10 cellular contexts compared by ENCODE assay signal in genomic region chr4:98639523-98639922, GRCh38. TPM values are rescaled to one million over a fixed set of nuclear protein-coding genes. Genes with fewer than 3 reads are reported as not detected.
DNase-seq lines count a peak whose midpoint lies in the region; ATAC-seq and TF ChIP-seq lines count a peak whose summit lies in the region.
"Had no signal": no experiment of that assay in that cellular context is flagged by ENCODE, and none has a peak within 500 bp of the region (broad histone marks: within the 10 kb centered on the region; RNA-seq: fewer than 3 reads in every experiment).

No MANE protein-coding gene starts in this region.

- peaks cover 45% of the 10 kb centered on the region for H3K4me1 Mint-ChIP-seq in activated CD4-positive, alpha-beta T cell treated with anti-CD3 and anti-CD28 coated beads, Interleukin-2, amount 10 ng/mL, durations not matched to agents 7 days and 5 days
- H3K4me1 Mint-ChIP-seq in activated B cell treated with CpG ODN at 0.5 μM for 24 hours: peaks cover 6% of the 10 kb centered on the region

- DNase-seq in activated CD4-positive, alpha-beta T cell treated with anti-CD3 and anti-CD28 coated beads, Interleukin-2, amount 10 ng/mL, durations not matched to agents 7 days and 5 days: peak; percentile 20
- no peak for DNase-seq in activated CD4-positive, alpha-beta T cell treated with anti-CD3 and anti-CD28 coated beads for 1 hour
- no peak for DNase-seq in activated B cell treated with CpG ODN at 0.5 μM for 24 hours
- no peak for DNase-seq in smooth muscle cell (lab: John Stamatoyannopoulos, UW; ENCODE audit: unreplicated experiment)
- DNase-seq in NOMO-1 treated with dmso at 0.1 percent for 144 hours (lab: John Stamatoyannopoulos, UW; ENCODE audit: unreplicated experiment): no peak
- DNase-seq in WERI-Rb-1: no peak
- DNase-seq in NCI-H345 (lab: John Stamatoyannopoulos, UW): no peak
- DNase-seq: activated CD4-positive, alpha-beta T cell treated with anti-CD3 and anti-CD28 coated beads, Interleukin-2, amount 50 U/mL, for 48 hours had no signal

- H3K27ac ChIP-seq in smooth muscle cell (ENCODE audit: low read depth): peak overlapping the region; percentile 22
- H3K27ac ChIP-seq in WERI-Rb-1: no peak overlapping the region
- H3K27ac ChIP-seq: A549 had no signal

- no peaks in the 10 kb centered on the region for H3K27me3 Mint-ChIP-seq in activated CD4-positive, alpha-beta T cell treated with anti-CD3 and anti-CD28 coated beads, Interleukin-2, amount 10 ng/mL, durations not matched to agents 7 days and 5 days
- H3K27me3 Mint-ChIP-seq in activated B cell treated with CpG ODN at 0.5 μM for 24 hours: no peaks in the 10 kb centered on the region

- H3K4me1 ChIP-seq in smooth muscle cell (ENCODE audit: low read depth): peaks cover 19% of the 10 kb centered on the region

- H3K79me2 ChIP-seq in smooth muscle cell (ENCODE audit: low read depth): peaks cover 99% of the 10 kb centered on the region

- peak overlapping the region; percentile 72 for H3K4me3 Mint-ChIP-seq in activated CD4-positive, alpha-beta T cell treated with anti-CD3 and anti-CD28 coated beads, Interleukin-2, amount 10 ng/mL, durations not matched to agents 7 days and 5 days
- peak overlapping the region; percentile 36 for H3K4me3 Mint-ChIP-seq in activated B cell treated with CpG ODN at 0.5 μM for 24 hours

- CTCF ChIA-PET in activated CD4-positive, alpha-beta T cell treated with anti-CD3 and anti-CD28 coated beads, Interleukin-2, amount 10 ng/mL, durations not matched to agents 7 days and 5 days (lab: Charles Lee): interaction anchor here (0.6 to 1.2 kb wide), 5 partner anchors 8 to 416 kb away, joined by 3 to 5 read pairs (median 4); no protein-coding TSS in a partner anchor
- CTCF ChIA-PET in activated B cell treated with CpG ODN at 0.5 μM for 24 hours (lab: Charles Lee): no interaction called here

- peak overlapping the region; percentile 49 for H3K4me2 ChIP-seq in smooth muscle cell
- H3K4me2 ChIP-seq: A549 had no signal

- peak overlapping the region; percentile 90 for H3K27ac Mint-ChIP-seq in activated CD4-positive, alpha-beta T cell treated with anti-CD3 and anti-CD28 coated beads, Interleukin-2, amount 10 ng/mL, durations not matched to agents 7 days and 5 days
- H3K27ac Mint-ChIP-seq in activated B cell treated with CpG ODN at 0.5 μM for 24 hours: no peak overlapping the region

- H4K20me1 ChIP-seq in smooth muscle cell (ENCODE audit: low read depth): peaks cover 14% of the 10 kb centered on the region

- POLR2A ChIA-PET in activated CD4-positive, alpha-beta T cell treated with anti-CD3 and anti-CD28 coated beads, Interleukin-2, amount 10 ng/mL, durations not matched to agents 7 days and 5 days (lab: Charles Lee): no interaction called here
- POLR2A ChIA-PET in activated B cell treated with CpG ODN at 0.5 μM for 24 hours (lab: Charles Lee): interaction anchor here (0.6 to 1.0 kb wide), 3 partner anchors 278 to 743 kb away, joined by 3 to 4 read pairs (median 4); no protein-coding TSS in a partner anchor

- peaks cover 13% of the 10 kb centered on the region for H3K36me3 Mint-ChIP-seq in activated CD4-positive, alpha-beta T cell treated with anti-CD3 and anti-CD28 coated beads, Interleukin-2, amount 10 ng/mL, durations not matched to agents 7 days and 5 days (ENCODE audit: low read depth)
- H3K36me3 Mint-ChIP-seq in activated B cell treated with CpG ODN at 0.5 μM for 24 hours (ENCODE audit: low read depth): no peaks in the 10 kb centered on the region

- TF ChIP-seq CTCF in activated B cell treated with CpG ODN at 0.5 μM for 24 hours (IDR thresholded peaks at IDR 0.05): no peak
- TF ChIP-seq CTCF in smooth muscle cell (IDR thresholded peaks at IDR 0.05; ENCODE audit: borderline replicate concordance, insufficient read depth, poor library complexity, severe bottlenecking): no peak
- TF ChIP-seq CTCF in WERI-Rb-1 (IDR thresholded peaks at IDR 0.05; ENCODE audit: low read depth, low read length): no peak

- peaks cover 5% of the 10 kb centered on the region for H3F3A ChIP-seq in smooth muscle cell (ENCODE audit: low read depth)

- H3K9me3 ChIP-seq in smooth muscle cell (replicated peaks; ENCODE audit: low read depth) (no peaks in the 10 kb centered on the region), WERI-Rb-1 (ENCODE audit: severe bottlenecking) (no peaks in the 10 kb centered on the region)
- H3K9me3 ChIP-seq: A549 had no signal

- 76% methylated on average over 2 of the region's 2 CpGs for WGBS in smooth muscle cell (ENCODE audit: low lambda C conversion rate)

- H2AFZ ChIP-seq in smooth muscle cell (ENCODE audit: low read depth): no peak overlapping the region

- H3K36me3 ChIP-seq in smooth muscle cell (ENCODE audit: low read depth) (no peaks in the 10 kb centered on the region), WERI-Rb-1 (no peaks in the 10 kb centered on the region; the same call in 1 of the 2 replicates)

- H3K4me3 ChIP-seq in smooth muscle cell (no peak overlapping the region), WERI-Rb-1 (ENCODE audit: low read depth, low read length) (no peak overlapping the region)
- H3K4me3 ChIP-seq: A549 had no signal

- H3K27me3 ChIP-seq in smooth muscle cell (ENCODE audit: low read depth) (no peaks in the 10 kb centered on the region), WERI-Rb-1 (ENCODE audit: insufficient read depth, low read depth, severe bottlenecking) (no peaks in the 10 kb centered on the region)

- H3K9me3 Mint-ChIP-seq in activated CD4-positive, alpha-beta T cell treated with anti-CD3 and anti-CD28 coated beads, Interleukin-2, amount 10 ng/mL, durations not matched to agents 7 days and 5 days: peaks cover 1% of the 10 kb centered on the region
- H3K9me3 Mint-ChIP-seq in activated B cell treated with CpG ODN at 0.5 μM for 24 hours: no peaks in the 10 kb centered on the region

- intact Hi-C loops in activated B cell treated with CpG ODN at 0.5 μM for 24 hours (cut with micrococcal nuclease): no loop called here

- peak; percentile 54 for ATAC-seq in HG03039 (IDR thresholded peaks at IDR 0.05; ENCODE audit: unreplicated experiment)
- ATAC-seq in activated B cell treated with CpG ODN at 0.5 μM for 24 hours (ENCODE audit: low read depth): no peak
- ATAC-seq: A549 had no signal

- no peak overlapping the region for H3K9ac ChIP-seq in smooth muscle cell (ENCODE audit: low read depth)

RNA-seq across cellular contexts. Expression of gene TSPAN5, which starts 18.9 kb away (rescaled TPM):
- total RNA-seq in activated CD4-positive, alpha-beta T cell treated with anti-CD3 and anti-CD28 coated beads, Interleukin-2, amount 10 ng/mL, durations not matched to agents 7 days and 5 days: 10 to 100 TPM; 17.4 to 17.6 TPM
- total RNA-seq in activated B cell treated with CpG ODN at 0.5 μM for 24 hours (1.6 and 2.7 TPM in 2 replicates), smooth muscle cell (28.3 and 36.9 TPM in 2 replicates)
- polyA plus RNA-seq in smooth muscle cell: 33.7 and 35.8 TPM in 2 replicates
